1 cellular context compared by ENCODE assay signal in genomic region chr2:239393941-239394340, GRCh38.
TF ChIP-seq lines count a peak whose summit lies in the region.

No MANE protein-coding gene starts in this region.

TF ChIP-seq in GM23338, 12 proteins besides CTCF, POLR2A, EP300 and RAD21:
- TF ChIP-seq ZNF462 (CRISPR knock-in tag; IDR thresholded peaks at IDR 0.05) (no peak), REST (IDR thresholded peaks at IDR 0.05; ENCODE audit: unreplicated experiment) (no peak), EZH2 (IDR thresholded peaks at IDR 0.05; ENCODE audit: low read depth, unreplicated experiment) (no peak), EZH2phosphoT487 (IDR thresholded peaks at IDR 0.05; ENCODE audit: unreplicated experiment) (no peak), ZNF331 (CRISPR knock-in tag; IDR thresholded peaks at IDR 0.05; ENCODE audit: low read depth) (no peak), CREB1 (CRISPR knock-in tag; IDR thresholded peaks at IDR 0.05; ENCODE audit: low read depth) (no peak), NANOG (IDR thresholded peaks at IDR 0.05; ENCODE audit: borderline replicate concordance) (no peak), POLR2AphosphoS5 (IDR thresholded peaks at IDR 0.05; ENCODE audit: low read depth) (no peak), STAT1 (IDR thresholded peaks at IDR 0.05; ENCODE audit: unreplicated experiment) (no peak), ETS1 (IDR thresholded peaks at IDR 0.05) (no peak), ZNF114 (CRISPR knock-in tag; IDR thresholded peaks at IDR 0.05) (no peak), JUNB (IDR thresholded peaks at IDR 0.05; ENCODE audit: unreplicated experiment) (no peak)
